ENCODE assay signal across 15 cellular contexts in the genomic region with DNA sequence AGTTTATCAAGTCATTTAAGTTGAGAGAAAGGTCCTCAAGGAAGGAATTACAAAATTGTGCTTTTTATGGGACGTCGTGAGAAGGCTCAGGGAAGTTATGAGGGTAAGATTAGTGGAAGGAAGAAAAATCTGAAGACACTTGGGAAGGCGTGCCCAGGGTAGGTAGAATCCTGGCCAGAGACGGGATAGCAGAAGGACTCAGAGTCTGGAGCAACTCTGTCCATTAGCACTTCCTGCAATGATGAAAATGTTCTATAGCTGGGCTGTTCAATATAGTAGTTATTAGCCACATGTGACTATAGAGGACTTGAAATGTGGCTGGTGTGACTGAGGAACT.
DNase-seq lines count a peak whose midpoint lies in the region; ATAC-seq and TF ChIP-seq lines count a peak whose summit lies in the region.
"Had no signal": no experiment of that assay in that cellular context is flagged by ENCODE, and none has a peak within 500 bp of the region (broad histone marks: within the 10 kb centered on the region; RNA-seq: fewer than 3 reads in every experiment).

No MANE protein-coding gene starts in this region.

- H3K14ac ChIP-seq in IMR-90 (replicated peaks; ENCODE audit: low read depth, low read length), result no peak overlapping the region

- H3K18ac ChIP-seq in IMR-90 (ENCODE audit: low read depth, low read length), result peak overlapping the region; percentile 38; the same call in 1 of the 2 replicates

- intact Hi-C loops in IMR-90 (cut with micrococcal nuclease), result no loop called here
- intact Hi-C loops in body of pancreas (cut with DNase I), result no loop called here
- intact Hi-C loops in left lung (cut with DNase I), result no loop called here

- peak overlapping the region; percentile 3; the same call in 1 of the 2 replicates for H2BK120ac ChIP-seq in IMR-90 (ENCODE audit: low read depth, low read length)

- no peak overlapping the region; the same call in 1 of the 2 replicates for H3K4ac ChIP-seq in IMR-90 (ENCODE audit: low read depth, low read length)

- TF ChIP-seq POLR2A in IMR-90 (IDR thresholded peaks at IDR 0.05; ENCODE audit: low read depth, low read length) (no peak), body of pancreas (IDR thresholded peaks at IDR 0.05) (no peak)

- CTCF ChIA-PET in IMR-90 (lab: Yijun Ruan, JAX), result interaction anchor here (1.5 kb wide), 1 partner anchor 11 kb away, joined by 3 read pairs; no protein-coding TSS in a partner anchor

- peak overlapping the region; percentile 72 for H2BK20ac ChIP-seq in IMR-90 (ENCODE audit: low read depth, low read length)

- in situ Hi-C loops in IMR-90 (cut with MboI; ENCODE audit: low sequenced_read_pairs), result no loop called here

- H3K9me3 ChIP-seq in IMR-90 (ENCODE audit: control insufficient read depth, insufficient read depth, low read length) (no peaks in the 10 kb centered on the region), body of pancreas (no peaks in the 10 kb centered on the region), left lung (no peaks in the 10 kb centered on the region), subcutaneous abdominal adipose tissue (ENCODE audit: control insufficient read depth in 5 of 5, low read length in 5 of 5) (no peaks in the 10 kb centered on the region)
- H3K9me3 ChIP-seq: BE2C had no signal

- H3K36me3 ChIP-seq in IMR-90 (ENCODE audit: control insufficient read depth, insufficient read depth, low read length), result no peaks in the 10 kb centered on the region
- no peaks in the 10 kb centered on the region for H3K36me3 ChIP-seq in body of pancreas (replicated peaks in 1 of 2; ENCODE audit: insufficient read depth in 1 of 2, low read depth in 2 of 2)
- H3K36me3 ChIP-seq in left lung, result no peaks in the 10 kb centered on the region
- H3K36me3 ChIP-seq in subcutaneous abdominal adipose tissue (ENCODE audit: control insufficient read depth in 5 of 5, insufficient read depth in 5 of 5, low read length in 5 of 5), result no peaks in the 10 kb centered on the region
- H3K36me3 ChIP-seq: BE2C had no signal

- H2BK15ac ChIP-seq in IMR-90 (ENCODE audit: low read depth, low read length), result peak overlapping the region; percentile 3; the same call in 1 of the 3 replicates

- no peak overlapping the region for H4K91ac ChIP-seq in IMR-90 (ENCODE audit: insufficient read depth, low read depth, low read length)

- TF ChIP-seq CTCF in IMR-90 (conservative IDR thresholded peaks at IDR 0.05; ENCODE audit: low read depth, low read length), result no peak
- no peak for TF ChIP-seq CTCF in body of pancreas (IDR thresholded peaks at IDR 0.05)
- no peak for TF ChIP-seq CTCF in left lung (IDR thresholded peaks at IDR 0.05)

- no peak overlapping the region for H4K8ac ChIP-seq in IMR-90 (ENCODE audit: low read depth in 2 of 2, low read length in 2 of 2)

- 83% methylated on average over 2 of the region's 4 CpGs; no CpG with 5 or more reads in 1 of the 2 experiments for WGBS in IMR-90 (ENCODE audit: extremely low coverage in 2 of 2, insufficient read length in 1 of 2), 2 experiments
- 66 to 78% methylated on average over 4 of the region's 4 CpGs for WGBS in body of pancreas, 2 donors

- ATAC-seq in IMR-90 (ENCODE audit: low read depth) (no peak), body of pancreas (no peak), left lung (peak; percentile 55), HG02870 (IDR thresholded peaks at IDR 0.05; ENCODE audit: unreplicated experiment) (no peak), HG03095 (IDR thresholded peaks at IDR 0.05; ENCODE audit: unreplicated experiment) (no peak)
- ATAC-seq: activated CD4-positive, alpha-beta T cell treated with anti-CD3 and anti-CD28 coated beads for 36 hours had no signal

- H3K9me1 ChIP-seq in IMR-90 (ENCODE audit: insufficient read depth, low read length), result peaks cover 3% of the 10 kb centered on the region; the same call in 1 of the 2 replicates

- H3K4me3 ChIP-seq in IMR-90 (ENCODE audit: insufficient read depth, low read depth, low read length) (no peak overlapping the region), body of pancreas (no peak overlapping the region), left lung (no peak overlapping the region), subcutaneous abdominal adipose tissue (ENCODE audit: low read depth in 1 of 5, low read length in 5 of 5) (no peak overlapping the region)

- dilution Hi-C loops in IMR-90 (cut with HindIII; ENCODE audit: low sequenced_read_pairs, unreplicated experiment), result no loop called here

- no peak overlapping the region for H2AK5ac ChIP-seq in IMR-90 (ENCODE audit: low read depth, low read length)

- H4K5ac ChIP-seq in IMR-90 (ENCODE audit: low read depth, low read length), result no peak overlapping the region

- no peaks in the 10 kb centered on the region for H3K79me1 ChIP-seq in IMR-90 (ENCODE audit: low read depth in 1 of 2, low read length in 2 of 2)

- peak overlapping the region; percentile 15 for H2BK5ac ChIP-seq in IMR-90 (ENCODE audit: low read depth, low read length, poor library complexity, severe bottlenecking)

- H4K20me1 ChIP-seq in IMR-90 (ENCODE audit: insufficient read depth, low read length), result no peaks in the 10 kb centered on the region

- TF ChIP-seq RAD21 in IMR-90 (IDR thresholded peaks at IDR 0.05; ENCODE audit: low read length), result no peak

- peaks cover 4% of the 10 kb centered on the region for H3K4me1 ChIP-seq in IMR-90 (ENCODE audit: control insufficient read depth, insufficient read depth, low read length)
- peaks cover 17% of the 10 kb centered on the region for H3K4me1 ChIP-seq in body of pancreas
- H3K4me1 ChIP-seq in left lung, result peaks cover 4 to 14% of the 10 kb centered on the region in 2 donors
- H3K4me1 ChIP-seq in subcutaneous abdominal adipose tissue (ENCODE audit: control insufficient read depth in 5 of 5, insufficient read depth in 5 of 5, low read length in 5 of 5), result peaks cover 0 to 15% (median 13%) of the 10 kb centered on the region in 5 donors

- DNase-seq in IMR-90 (no peak), body of pancreas (no peak), left lung (no peak), germinal center (ENCODE audit: low spot score) (no peak), cerebellar nuclear complex (lab: John Stamatoyannopoulos, UW) (no peak)
- DNase-seq: activated CD4-positive, alpha-beta T cell treated with anti-CD3 and anti-CD28 coated beads for 36 hours; activated CD8-positive, alpha-beta memory T cell treated with anti-CD3 and anti-CD28 coated beads, Interleukin-2, amount 50 U/mL, for 4 hours; activated gamma-delta T cell treated with Interleukin-2 at 50 U/mL for 16 hours; NCI-H187 treated with DMSO at 0.1 percent for 48 hours; nephron progenitor cell; retina had no signal

- no peak overlapping the region for H3K4me2 ChIP-seq in IMR-90 (ENCODE audit: low read depth, low read length)

- H3K27ac ChIP-seq in IMR-90 (ENCODE audit: insufficient read depth, low read length) (no peak overlapping the region), body of pancreas (peak overlapping the region in 3 of 4 donors; percentile 29 to 63 (median 48)), left lung (peak overlapping the region in 1 of 2 donors; percentile 42), subcutaneous abdominal adipose tissue (ENCODE audit: low read depth, low read length) (peak overlapping the region; percentile 86)

- H2AK9ac ChIP-seq in IMR-90 (replicated peaks; ENCODE audit: low read depth, low read length, poor library complexity), result no peak overlapping the region

- POLR2A ChIA-PET in IMR-90 (lab: Charles Lee; ENCODE audit: unreplicated experiment), result no interaction called here

- H2AFZ ChIP-seq in IMR-90 (replicated peaks; ENCODE audit: low read length, poor library complexity), result no peak overlapping the region

- H3K56ac ChIP-seq in IMR-90 (ENCODE audit: extremely low read depth, insufficient read depth, low read length), result no peak overlapping the region

- BruUV-seq in IMR-90 (replicated peaks; lab: Mats Ljungman, UMichigan), result no TSS peak

- no peak overlapping the region for H3K23ac ChIP-seq in IMR-90 (ENCODE audit: low read depth, low read length)

- H3K9ac ChIP-seq in IMR-90 (ENCODE audit: low read depth, low read length) (no peak overlapping the region), subcutaneous abdominal adipose tissue (ENCODE audit: low read length in 5 of 5) (peak overlapping the region in 1 of 5 donors; percentile 8)

- H3K27me3 ChIP-seq in IMR-90 (ENCODE audit: control insufficient read depth, insufficient read depth, low read length) (no peaks in the 10 kb centered on the region), body of pancreas (no peaks in the 10 kb centered on the region), left lung (no peaks in the 10 kb centered on the region), subcutaneous abdominal adipose tissue (ENCODE audit: control insufficient read depth in 5 of 5, insufficient read depth in 4 of 5, low read length in 5 of 5) (no peaks in the 10 kb centered on the region)
- H3K27me3 ChIP-seq: BE2C had no signal

TF ChIP-seq in IMR-90, 13 proteins besides CTCF, POLR2A, EP300 and RAD21:
- TF ChIP-seq, protein P1, sequence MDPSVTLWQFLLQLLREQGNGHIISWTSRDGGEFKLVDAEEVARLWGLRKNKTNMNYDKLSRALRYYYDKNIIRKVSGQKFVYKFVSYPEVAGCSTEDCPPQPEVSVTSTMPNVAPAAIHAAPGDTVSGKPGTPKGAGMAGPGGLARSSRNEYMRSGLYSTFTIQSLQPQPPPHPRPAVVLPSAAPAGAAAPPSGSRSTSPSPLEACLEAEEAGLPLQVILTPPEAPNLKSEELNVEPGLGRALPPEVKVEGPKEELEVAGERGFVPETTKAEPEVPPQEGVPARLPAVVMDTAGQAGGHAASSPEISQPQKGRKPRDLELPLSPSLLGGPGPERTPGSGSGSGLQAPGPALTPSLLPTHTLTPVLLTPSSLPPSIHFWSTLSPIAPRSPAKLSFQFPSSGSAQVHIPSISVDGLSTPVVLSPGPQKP (IDR thresholded peaks at IDR 0.05; ENCODE audit: borderline replicate concordance, low read depth, low read length), result no peak
- TF ChIP-seq CEBPB (IDR thresholded peaks at IDR 0.05; ENCODE audit: low read depth, low read length) (no peak), RFX5 (IDR thresholded peaks at IDR 0.05; ENCODE audit: low read depth, low read length) (no peak), FOS (IDR thresholded peaks at IDR 0.05; ENCODE audit: low read depth, low read length) (no peak), SMC3 (IDR thresholded peaks at IDR 0.05; ENCODE audit: low read depth, low read length) (no peak), RCOR1 (IDR thresholded peaks at IDR 0.05; ENCODE audit: insufficient replicate concordance, low read length) (no peak)
